7 cellular contexts compared by ENCODE assay signal in the genomic region with DNA sequence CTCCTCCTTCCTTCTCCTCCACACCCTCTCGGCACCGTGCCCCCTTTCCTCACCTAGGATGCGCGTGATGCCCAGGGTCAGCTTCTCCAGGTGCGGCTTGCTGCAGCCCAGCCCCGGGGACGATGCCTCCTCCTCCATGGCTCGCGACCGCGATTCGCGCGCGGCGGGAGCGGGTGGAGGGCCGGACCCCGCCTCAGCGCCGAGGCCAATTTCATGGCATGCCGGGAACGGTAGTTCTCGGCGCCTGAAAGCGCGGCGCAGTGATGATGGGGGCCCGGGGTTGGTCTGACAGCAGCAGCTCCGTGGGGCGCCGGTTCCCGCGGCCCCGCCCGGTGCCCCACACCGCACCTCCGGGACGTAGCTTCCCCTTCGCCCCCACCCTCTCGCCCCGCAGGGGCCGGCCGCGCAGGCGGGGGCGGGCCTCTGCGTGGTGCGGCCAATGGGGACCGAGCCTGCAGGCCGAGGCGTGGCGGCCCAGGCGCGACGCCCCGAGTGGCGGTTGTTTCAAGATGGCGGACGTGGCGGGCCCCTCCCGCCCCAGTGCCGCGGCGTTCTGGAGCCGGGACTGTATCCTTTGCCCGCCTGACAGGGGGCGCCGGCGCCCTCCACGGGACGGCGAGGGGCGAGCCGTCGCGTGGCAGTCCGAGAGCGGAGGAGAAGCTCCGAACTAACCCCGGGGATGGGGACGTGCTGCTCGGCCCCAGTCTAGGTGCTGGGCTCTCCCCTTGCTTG. TPM values are rescaled to one million over a fixed set of nuclear protein-coding genes. Genes with fewer than 3 reads are reported as not detected.
DNase-seq lines count a peak whose midpoint lies in the region; ATAC-seq and TF ChIP-seq lines count a peak whose summit lies in the region.

A gene (plus strand): TSS at position 498 of the 732 bp plus-strand sequence. CDS start 12 bp downstream, at position 510.
A gene with protein sequence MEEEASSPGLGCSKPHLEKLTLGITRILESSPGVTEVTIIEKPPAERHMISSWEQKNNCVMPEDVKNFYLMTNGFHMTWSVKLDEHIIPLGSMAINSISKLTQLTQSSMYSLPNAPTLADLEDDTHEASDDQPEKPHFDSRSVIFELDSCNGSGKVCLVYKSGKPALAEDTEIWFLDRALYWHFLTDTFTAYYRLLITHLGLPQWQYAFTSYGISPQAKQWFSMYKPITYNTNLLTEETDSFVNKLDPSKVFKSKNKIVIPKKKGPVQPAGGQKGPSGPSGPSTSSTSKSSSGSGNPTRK (minus strand): TSS at position 373 of the 732 bp plus-strand sequence. CDS start 235 bp downstream, at position 138.

- H3K4me3 ChIP-seq in ascending aorta (peak within 1 kb of the TSS; percentile 69 to 74), retinal pigment epithelial cell (ENCODE audit: low read length) (peak within 1 kb of the TSS; percentile 83)

- no peaks in the 10 kb centered on the region for H3K9me3 ChIP-seq in ascending aorta

- H3K4me1 ChIP-seq in ascending aorta = peaks cover 0 to 15% of the 10 kb centered on the region in 2 donors

- H3K36me3 ChIP-seq in ascending aorta = no peaks in the 10 kb centered on the region

- intact Hi-C loops in T-helper 2 cell treated with Interferon-gamma antibody and Interleukin-4, amounts not matched to agents 100 ng/mL and 5 ng/mL, for 36 hours (cut with micrococcal nuclease) = loop anchor here (1.0 to 5.0 kb wide), 6 partner anchors 699 to 1786 kb away; a partner anchor contains a TSS
- intact Hi-C loops in ascending aorta (cut with DNase I) = loop anchor here (5.0 kb wide), 1 partner anchor 59 kb away; no protein-coding TSS in a partner anchor

- no peaks in the 10 kb centered on the region for H3K27me3 ChIP-seq in ascending aorta

- peak within 1 kb of the TSS; percentile 78 to 82 for H3K27ac ChIP-seq in ascending aorta

- DNase-seq in NCI-H1694 treated with DMSO at 0.1 percent for 48 hours (lab: John Stamatoyannopoulos, UW) = peak; percentile 75
- peak; percentile 51 to 92 for DNase-seq in ascending aorta (ENCODE audit: low spot score in 2 of 2)
- peak; percentile 89 for DNase-seq in hepatic stellate cell (ENCODE audit: low spot score)
- DNase-seq in retinal pigment epithelial cell (ENCODE audit: low read depth) = no peak

- ATAC-seq in GM18502 (IDR thresholded peaks at IDR 0.05; ENCODE audit: poor library complexity, unreplicated experiment) (peak; percentile 94), HG02938 (IDR thresholded peaks at IDR 0.05; ENCODE audit: unreplicated experiment) (peak; percentile 88)

- TF ChIP-seq CTCF in ascending aorta (IDR thresholded peaks at IDR 0.05) = peak; percentile 20 to 58 (median 57)
- peak; percentile 38 for TF ChIP-seq CTCF in retinal pigment epithelial cell (conservative IDR thresholded peaks at IDR 0.05; ENCODE audit: low read depth, low read length)

RNA-seq across cellular contexts. Expression of the first gene that starts in this region (rescaled TPM):
- 9.5 and 10.4 TPM in 2 replicates for total RNA-seq in T-helper 2 cell treated with Interferon-gamma antibody and Interleukin-4, amounts not matched to agents 100 ng/mL and 5 ng/mL, for 36 hours
- total RNA-seq in ascending aorta = 8.4 TPM

RNA-seq across cellular contexts. Expression of the second gene that starts in this region (rescaled TPM):
- 97.5 and 103 TPM in 2 replicates for total RNA-seq in T-helper 2 cell treated with Interferon-gamma antibody and Interleukin-4, amounts not matched to agents 100 ng/mL and 5 ng/mL, for 36 hours
- 165 TPM for total RNA-seq in ascending aorta
